29 cellular contexts compared by ENCODE assay signal in genomic region chr1:212305342-212305741, GRCh38.
"Had no signal": no experiment of that assay in that cellular context is flagged by ENCODE, and none has a peak within 500 bp of the region (broad histone marks: within the 10 kb centered on the region; RNA-seq: fewer than 3 reads in every experiment).

No MANE protein-coding gene starts in this region.

- H3K27ac ChIP-seq: brain microvascular endothelial cell, epithelial cell of prostate, left lung, suprapubic skin, upper lobe of left lung, VCaP had no signal

- H3K4me3 Mint-ChIP-seq: activated CD4-positive, alpha-beta T cell treated with anti-CD3 and anti-CD28 coated beads, Interleukin-2, amount 10 ng/mL, durations not matched to agents 7 days and 5 days; activated CD8-positive, alpha-beta T cell treated with anti-CD3 and anti-CD28 coated beads, Interleukin-2, amount 10 ng/mL, durations not matched to agents 7 days and 5 days; activated T-helper 17 cell treated with anti-CD3 and anti-CD28 coated beads, Interleukin-2, amount 50 U/mL, for 72 hours; stimulated activated memory B cell treated with anti-CD40 and anti-IgM and Interleukin-4, amounts not matched to agents 10 μg/mL and 1 μg/mL and 100 μg/mL, for 72 hours; T-helper 2 cell treated with Interferon-gamma antibody and Interleukin-4, amounts not matched to agents 5 μg/mL and 100 μg/mL, for 36 hours had no signal

- H3K27ac Mint-ChIP-seq: activated CD4-positive, alpha-beta T cell treated with anti-CD3 and anti-CD28 coated beads, Interleukin-2, amount 10 ng/mL, durations not matched to agents 7 days and 5 days; activated CD8-positive, alpha-beta T cell treated with anti-CD3 and anti-CD28 coated beads, Interleukin-2, amount 10 ng/mL, durations not matched to agents 7 days and 5 days; activated naive CD4-positive, alpha-beta T cell treated with anti-CD3 and anti-CD28 coated beads, Interleukin-2, amount 50 U/mL, for 72 hours; activated T-helper 17 cell treated with anti-CD3 and anti-CD28 coated beads, Interleukin-2, amount 50 U/mL, for 72 hours; stimulated activated memory B cell treated with anti-CD40 and anti-IgM and Interleukin-4, amounts not matched to agents 10 μg/mL and 1 μg/mL and 100 μg/mL, for 72 hours; T-helper 2 cell treated with Interferon-gamma antibody and Interleukin-4, amounts not matched to agents 5 μg/mL and 100 μg/mL, for 36 hours had no signal

- DNase-seq: activated CD4-positive, alpha-beta T cell treated with anti-CD3 and anti-CD28 coated beads, Interleukin-2, amount 10 ng/mL, durations not matched to agents 7 days and 5 days; activated CD4-positive, CD25-positive, alpha-beta regulatory T cell treated with anti-CD3 and anti-CD28 coated beads, Interleukin-2, amount 50 U/mL, for 72 hours; activated CD8-positive, alpha-beta T cell treated with anti-CD3 and anti-CD28 coated beads, Interleukin-2, amount 10 ng/mL, durations not matched to agents 7 days and 5 days; aorta; brain microvascular endothelial cell; central memory CD4-positive, alpha-beta T cell; dermis blood vessel endothelial cell; effector memory CD4-positive, alpha-beta T cell; heart right ventricle; kidney; left lung; mammary epithelial cell; midbrain; occipital lobe; posterior cingulate gyrus; SK-N-SH; small intestine; stimulated activated CD4-positive, alpha-beta T cell treated with anti-CD3 and anti-CD28 coated beads, Interleukin-15, amount 100 ng/mL, for 24 hours; stomach; upper lobe of left lung had no signal

- H3K27me3 Mint-ChIP-seq: activated CD4-positive, alpha-beta T cell treated with anti-CD3 and anti-CD28 coated beads, Interleukin-2, amount 10 ng/mL, durations not matched to agents 7 days and 5 days; activated T-helper 17 cell treated with anti-CD3 and anti-CD28 coated beads, Interleukin-2, amount 50 U/mL, for 72 hours; stimulated activated memory B cell treated with anti-CD40 and anti-IgM and Interleukin-4, amounts not matched to agents 10 μg/mL and 1 μg/mL and 100 μg/mL, for 72 hours had no signal

- H3K36me3 ChIP-seq: brain microvascular endothelial cell, gastroesophageal sphincter had no signal

- H3K4me3 ChIP-seq: gastroesophageal sphincter, heart right ventricle, left lung, stomach, suprapubic skin, upper lobe of left lung had no signal

- H3K27me3 ChIP-seq: brain microvascular endothelial cell, gastroesophageal sphincter, heart right ventricle, left lung, stomach, suprapubic skin, upper lobe of left lung had no signal

- H3K9me3 ChIP-seq: gastroesophageal sphincter, left lung, SK-N-SH, stomach, suprapubic skin, upper lobe of left lung had no signal

- ATAC-seq: activated CD8-positive, alpha-beta T cell treated with anti-CD3 and anti-CD28 coated beads, Interleukin-2, amount 10 ng/mL, durations not matched to agents 7 days and 5 days; activated naive CD4-positive, alpha-beta T cell treated with anti-CD3 and anti-CD28 coated beads, Interleukin-2, amount 50 U/mL, for 72 hours; activated T-helper 17 cell treated with anti-CD3 and anti-CD28 coated beads, Interleukin-2, amount 50 U/mL, for 72 hours; gastroesophageal sphincter; left lung; sciatic nerve; stimulated activated memory B cell treated with anti-CD40 and anti-IgM and Interleukin-4, amounts not matched to agents 10 μg/mL and 1 μg/mL and 100 μg/mL, for 72 hours had no signal

- H3K9me3 Mint-ChIP-seq: activated T-helper 17 cell treated with anti-CD3 and anti-CD28 coated beads, Interleukin-2, amount 50 U/mL, for 72 hours had no signal
